ENCODE assay signal across 25 cellular contexts in the genomic region with DNA sequence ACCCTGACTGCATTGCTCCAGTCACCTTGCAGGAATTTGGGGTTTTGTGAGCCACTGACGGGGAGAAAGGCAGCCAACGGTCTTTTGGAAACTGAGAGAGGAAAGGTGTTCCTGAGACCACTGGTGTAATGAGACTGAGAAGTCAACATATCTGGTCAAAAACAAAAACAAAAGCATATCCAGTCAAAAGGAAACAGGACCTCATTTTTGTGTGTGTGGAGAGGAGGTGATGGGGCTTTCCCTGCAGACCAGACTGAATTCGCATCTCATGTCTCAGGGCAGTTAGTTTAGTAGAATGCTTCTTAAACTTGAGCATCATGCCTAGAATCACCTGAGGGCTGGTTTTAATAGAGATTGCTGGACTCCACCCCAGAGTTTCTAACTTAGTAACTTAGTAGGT.
A peak's percentile ranks its signal among the peaks of the same experiment; 100 is the strongest.
DNase-seq lines count a peak whose midpoint lies in the region; ATAC-seq, FAIRE-seq and TF ChIP-seq lines count a peak whose summit lies in the region.
"Had no signal": no experiment of that assay in that cellular context is flagged by ENCODE, and none has a peak within 500 bp of the region (broad histone marks: within the 10 kb centered on the region; RNA-seq: fewer than 3 reads in every experiment).

No MANE protein-coding gene starts in this region.

- no peak for ATAC-seq in GM21390 (IDR thresholded peaks at IDR 0.05; ENCODE audit: unreplicated experiment)
- ATAC-seq: K562, PC-3, T-cell had no signal

- no peaks in the 10 kb centered on the region for H3K79me1 ChIP-seq in H1 (ENCODE audit: low read depth, low read length)

- no peak overlapping the region for H3K56ac ChIP-seq in H1 (replicated peaks; ENCODE audit: insufficient read length, low read depth, low read length)

- H4K5ac ChIP-seq in H1 (ENCODE audit: insufficient read length, low read depth, low read length): no peak overlapping the region

- H4K91ac ChIP-seq in H1 (replicated peaks; ENCODE audit: insufficient read length, low read length): no peak overlapping the region

- no peak overlapping the region for H2AFZ ChIP-seq in H1 (ENCODE audit: low read length)

- H3K23ac ChIP-seq in H1 (ENCODE audit: insufficient read length): no peak overlapping the region

- H3K4me3 Mint-ChIP-seq in type B pancreatic cell: no peak overlapping the region
- H3K4me3 Mint-ChIP-seq: CD4-positive, CD25-positive, alpha-beta regulatory T cell; T-cell had no signal

- FAIRE-seq in GM12892 (lab: Jason Lieb, UNC): peak; percentile 94
- no peak for FAIRE-seq in H1 (lab: Jason Lieb, UNC)
- FAIRE-seq: HTR-8/SVneo, K562 had no signal

- no peak for TF ChIP-seq EP300 in H1 (IDR thresholded peaks at IDR 0.05; ENCODE audit: borderline replicate concordance in 1 of 2, low read depth in 2 of 2, low read length in 2 of 2)

- no peak for TF ChIP-seq POLR2A in GM12892 (IDR thresholded peaks at IDR 0.05; ENCODE audit: low read depth, low read length)
- TF ChIP-seq POLR2A in H1 (IDR thresholded peaks at IDR 0.05; ENCODE audit: control extremely low read depth in 1 of 2, low read depth in 2 of 2, low read length in 2 of 2): no peak

- no peak overlapping the region for H3K18ac ChIP-seq in H1 (ENCODE audit: extremely low read depth, low read length)

- H3K4ac ChIP-seq in H1 (replicated peaks; ENCODE audit: insufficient read length, low read depth, low read length): peak overlapping the region; percentile 21

- H3K4me2 ChIP-seq in H1 (ENCODE audit: insufficient read depth in 1 of 2, low read depth in 2 of 2, low read length in 2 of 2): no peak overlapping the region
- H3K4me2 ChIP-seq: BLaER1 had no signal

- H2BK20ac ChIP-seq in H1 (ENCODE audit: low read length): no peak overlapping the region

- no peak overlapping the region for H3K9ac ChIP-seq in H1 (replicated peaks in 1 of 4; ENCODE audit: extremely low read depth in 1 of 4, low read depth in 3 of 4, low read length in 3 of 4)
- H3K9ac ChIP-seq: BLaER1 had no signal

- no peaks in the 10 kb centered on the region for H3K4me1 Mint-ChIP-seq in type B pancreatic cell (ENCODE audit: unreplicated experiment)
- H3K4me1 Mint-ChIP-seq: CD4-positive, CD25-positive, alpha-beta regulatory T cell; T-cell had no signal

- POLR2A ChIA-PET in GM10248 (lab: Yijun Ruan, JAX) (no interaction called here), H1 (lab: Charles Lee; ENCODE audit: partially characterized antibody) (no interaction called here)

- H2BK5ac ChIP-seq in H1 (ENCODE audit: low read depth, low read length): no peak overlapping the region

- peaks cover 6 to 10% of the 10 kb centered on the region in 2 experiments; a peak in 2 of 4 replicates for H3K9me3 ChIP-seq in H1 (ENCODE audit: insufficient read depth in 2 of 2, low read depth in 1 of 2, low read length in 1 of 2)

- TF ChIP-seq CTCF in GM10248 (IDR thresholded peaks at IDR 0.05; ENCODE audit: control extremely low read depth, extremely low read depth, low read depth, missing control alignments): no peak
- TF ChIP-seq CTCF in GM20000 (IDR thresholded peaks at IDR 0.05; ENCODE audit: extremely low read depth, missing control alignments): no peak
- TF ChIP-seq CTCF in H1 (IDR thresholded peaks at IDR 0.05; ENCODE audit: control extremely low read depth in 1 of 3, insufficient read depth in 1 of 3, low read depth in 1 of 3, low read length in 3 of 3): no peak
- TF ChIP-seq CTCF in type B pancreatic cell (conservative IDR thresholded peaks at IDR 0.05): no peak

- H2BK12ac ChIP-seq in H1 (ENCODE audit: low read depth, low read length): no peak overlapping the region

- no peaks in the 10 kb centered on the region for H3K27me3 ChIP-seq in H1 (replicated peaks in 1 of 4; ENCODE audit: control insufficient read depth in 3 of 4, extremely low read depth in 1 of 4, insufficient read depth in 3 of 4, low read length in 3 of 4)
- H3K27me3 ChIP-seq: BLaER1 had no signal

- no peaks in the 10 kb centered on the region for H3K4me1 ChIP-seq in H1 (replicated peaks in 1 of 4; ENCODE audit: control insufficient read depth in 3 of 4, insufficient read depth in 4 of 4, low read length in 3 of 4)
- H3K4me1 ChIP-seq: BLaER1 had no signal

- DNase-seq in GM10248 (ENCODE audit: extremely low spot score) (peak; percentile 43), GM12892 (ENCODE audit: insufficient read length) (no peak), GM20000 (ENCODE audit: low spot score) (peak; percentile 48), H1 (ENCODE audit: low read depth in 1 of 2, low spot score in 2 of 2) (no peak), activated gamma-delta T cell (lab: John Stamatoyannopoulos, UW) (no peak), type B pancreatic cell (ENCODE audit: extremely low spot score, unreplicated experiment) (no peak), SIG-M5 (lab: John Stamatoyannopoulos, UW) (no peak)
- DNase-seq: CD4-positive, CD25-positive, alpha-beta regulatory T cell; DMS153; DND-41; H7; Kasumi-1; NCI-H1105; NCI-H1436 treated with DMSO at 0.1 percent for 48 hours; NCI-H1930; NCI-H2107; NCI-H524 treated with DMSO at 0.1 percent for 48 hours; NCI-H774; PC-3; Right ventricle myocardium superior; T-cell had no signal

- no peaks in the 10 kb centered on the region for H3K23me2 ChIP-seq in H1 (ENCODE audit: low read depth, low read length)

- CTCF ChIA-PET in GM10248 (lab: Yijun Ruan, JAX) (interaction anchor here (1.4 kb wide), 1 partner anchor 12 kb away, joined by 4 read pairs; no protein-coding TSS in a partner anchor), H1 (lab: Charles Lee; ENCODE audit: partially characterized antibody) (no interaction called here)

- no peaks in the 10 kb centered on the region for H3K79me2 ChIP-seq in H1 (ENCODE audit: control insufficient read depth in 1 of 2, insufficient read depth in 2 of 2, low read length in 2 of 2)

- no peak overlapping the region for H2BK120ac ChIP-seq in H1 (replicated peaks; ENCODE audit: low read depth, low read length)

- H2BK15ac ChIP-seq in H1 (ENCODE audit: low read length): no peak overlapping the region

- H4K8ac ChIP-seq in H1 (ENCODE audit: extremely low read depth, insufficient read depth, low read length): no peak overlapping the region

- no peak for TF ChIP-seq RAD21 in H1 (IDR thresholded peaks at IDR 0.05 in 1 of 2, conservative IDR thresholded peaks at IDR 0.05 in 1 of 2; ENCODE audit: low read depth in 2 of 2, low read length in 2 of 2)

- H3K36me3 Mint-ChIP-seq in type B pancreatic cell: no peaks in the 10 kb centered on the region
- H3K36me3 Mint-ChIP-seq: CD4-positive, CD25-positive, alpha-beta regulatory T cell; T-cell had no signal

- no peaks in the 10 kb centered on the region for H4K20me1 ChIP-seq in H1 (replicated peaks in 1 of 2; ENCODE audit: control insufficient read depth in 1 of 2, insufficient read depth in 2 of 2, low read length in 2 of 2)
- H4K20me1 ChIP-seq: BLaER1 had no signal

- 85% methylated on average over 3 of the region's 3 CpGs; no CpG with 5 or more reads in 1 of the 2 experiments for WGBS in H1 (ENCODE audit: extremely low coverage in 1 of 2, insufficient coverage in 1 of 2, insufficient read length in 1 of 2, insufficient replicate concordance in 2 of 2, low coverage in 1 of 2, low lambda C conversion rate in 2 of 2, missing lambda C conversion rate in 1 of 2), 2 experiments

- H3K27me3 Mint-ChIP-seq in type B pancreatic cell: peaks cover 4% of the 10 kb centered on the region

- H2AK5ac ChIP-seq in H1 (ENCODE audit: low read depth, low read length): no peak overlapping the region

- no peaks in the 10 kb centered on the region for H3K36me3 ChIP-seq in H1 (ENCODE audit: control insufficient read depth in 2 of 4, insufficient read depth in 4 of 4, low read length in 3 of 4)
- H3K36me3 ChIP-seq: BLaER1 had no signal

- H3K9me3 Mint-ChIP-seq in type B pancreatic cell: peaks cover 12% of the 10 kb centered on the region

- H3K27ac Mint-ChIP-seq in type B pancreatic cell: no peak overlapping the region
- H3K27ac Mint-ChIP-seq: CD4-positive, CD25-positive, alpha-beta regulatory T cell; T-cell had no signal

- no peak overlapping the region for H3K14ac ChIP-seq in H1 (ENCODE audit: insufficient read length)

- H3K4me3 ChIP-seq in H1 (ENCODE audit: extremely low read depth in 1 of 4, insufficient read depth in 2 of 4, low read depth in 3 of 4, low read length in 4 of 4): no peak overlapping the region
- H3K4me3 ChIP-seq: BLaER1, K562 had no signal

- no peak overlapping the region for H3K27ac ChIP-seq in H1 (ENCODE audit: low read depth, low read length)
- H3K27ac ChIP-seq: BLaER1 had no signal

TF ChIP-seq in H1, 55 proteins besides CTCF, POLR2A, EP300 and RAD21 (continues in another document):
- TF ChIP-seq KDM5A (IDR thresholded peaks at IDR 0.05; ENCODE audit: low read length) (no peak), FOSL1 (IDR thresholded peaks at IDR 0.05; ENCODE audit: insufficient read depth, low read depth, low read length) (no peak), EGR1 (IDR thresholded peaks at IDR 0.05; ENCODE audit: borderline replicate concordance, low read depth, low read length) (no peak), CEBPB (IDR thresholded peaks at IDR 0.05; ENCODE audit: low read depth, low read length) (no peak), CTBP2 (IDR thresholded peaks at IDR 0.05; ENCODE audit: borderline replicate concordance, insufficient read depth, insufficient read length, low read length) (no peak), NANOG (IDR thresholded peaks at IDR 0.05; ENCODE audit: insufficient read depth, low read depth, low read length, poor library complexity, severe bottlenecking) (no peak), ASH2L (IDR thresholded peaks at IDR 0.05; ENCODE audit: low read length) (no peak), CBX5 (IDR thresholded peaks at IDR 0.05; ENCODE audit: low read depth, low read length) (no peak), RXRA (IDR thresholded peaks at IDR 0.05; ENCODE audit: insufficient read depth, low read depth, low read length) (no peak), BRCA1 (IDR thresholded peaks at IDR 0.05; ENCODE audit: low read depth, low read length) (no peak), SUZ12 (IDR thresholded peaks at IDR 0.05; ENCODE audit: low read length) (no peak)
- TF ChIP-seq, protein P1, sequence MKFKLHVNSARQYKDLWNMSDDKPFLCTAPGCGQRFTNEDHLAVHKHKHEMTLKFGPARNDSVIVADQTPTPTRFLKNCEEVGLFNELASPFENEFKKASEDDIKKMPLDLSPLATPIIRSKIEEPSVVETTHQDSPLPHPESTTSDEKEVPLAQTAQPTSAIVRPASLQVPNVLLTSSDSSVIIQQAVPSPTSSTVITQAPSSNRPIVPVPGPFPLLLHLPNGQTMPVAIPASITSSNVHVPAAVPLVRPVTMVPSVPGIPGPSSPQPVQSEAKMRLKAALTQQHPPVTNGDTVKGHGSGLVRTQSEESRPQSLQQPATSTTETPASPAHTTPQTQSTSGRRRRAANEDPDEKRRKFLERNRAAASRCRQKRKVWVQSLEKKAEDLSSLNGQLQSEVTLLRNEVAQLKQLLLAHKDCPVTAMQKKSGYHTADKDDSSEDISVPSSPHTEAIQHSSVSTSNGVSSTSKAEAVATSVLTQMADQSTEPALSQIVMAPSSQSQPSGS (IDR thresholded peaks at IDR 0.05; ENCODE audit: low read length): no peak

Comparison
In these comparisons a context has a peak if more than half of its experiments do, and no peak if none do; other contexts are left out.
1. DNase-seq: peak in GM10248 (single experiment) and GM20000 (single experiment); none in GM12892 (single experiment), H1 (0 of 2), activated gamma-delta T cell (single experiment), type B pancreatic cell (single experiment) and SIG-M5 (single experiment).